ENCODE assay signal across 26 cellular contexts in genomic region chr1:43272576-43273571, GRCh38. TPM values are rescaled to one million over a fixed set of nuclear protein-coding genes. Genes with fewer than 3 reads are reported as not detected.
DNase-seq lines count a peak whose midpoint lies in the region; FAIRE-seq and TF ChIP-seq lines count a peak whose summit lies in the region.
"Had no signal": no experiment of that assay in that cellular context is flagged by ENCODE, and none has a peak within 500 bp of the region (broad histone marks: within the 10 kb centered on the region; RNA-seq: fewer than 3 reads in every experiment).

No MANE protein-coding gene starts in this region.

- H3K9me3 ChIP-seq in endodermal cell (ENCODE audit: control insufficient read depth, low read length) (no peaks in the 10 kb centered on the region), A673 (ENCODE audit: low read depth, low read length, poor library complexity, severe bottlenecking) (no peaks in the 10 kb centered on the region)
- H3K9me3 ChIP-seq: SJSA1, tibial nerve had no signal

- H3K4me1 ChIP-seq in endodermal cell (ENCODE audit: control insufficient read depth, insufficient read depth, low read length) (no peaks in the 10 kb centered on the region), A673 (ENCODE audit: insufficient read depth, low read length, poor library complexity, severe bottlenecking) (peaks cover 10% of the 10 kb centered on the region)
- H3K4me1 ChIP-seq: SJSA1 had no signal

- no peak overlapping the region for H3K27ac Mint-ChIP-seq in endodermal cell
- H3K27ac Mint-ChIP-seq in activated T-helper 2 cell treated with anti-CD3 and anti-CD28 coated beads, Interferon-gamma antibody, Interleukin-2, Interleukin-4, amounts not matched to agents 10 μg/mL and 5 μg/mL and 100 μg/mL, durations not matched to agents 14 hours and 24 hours and 36 hours, result no peak overlapping the region
- H3K27ac Mint-ChIP-seq: activated CD4-positive, alpha-beta memory T cell treated with anti-CD3 and anti-CD28 coated beads for 36 hours; CD4-positive, alpha-beta T cell; memory B cell; stimulated activated naive CD8-positive, alpha-beta T cell treated with anti-CD3 and anti-CD28 coated beads, Interleukin-15, Interleukin-2, amounts not matched to agents 100 ng/mL and 50 ng/mL, for 24 hours; T-cell had no signal

- POLR2A ChIA-PET in A673 (lab: Charles Lee; ENCODE audit: low non-redundant PET), result no interaction called here

- H3K9me3 Mint-ChIP-seq in endodermal cell, result no peaks in the 10 kb centered on the region
- H3K9me3 Mint-ChIP-seq in activated T-helper 2 cell treated with anti-CD3 and anti-CD28 coated beads, Interferon-gamma antibody, Interleukin-2, Interleukin-4, amounts not matched to agents 10 μg/mL and 5 μg/mL and 100 μg/mL, durations not matched to agents 14 hours and 24 hours and 36 hours, result peaks cover 13% of the 10 kb centered on the region
- H3K9me3 Mint-ChIP-seq: memory B cell, T-cell had no signal

- H3K9ac ChIP-seq in endodermal cell (ENCODE audit: extremely low read depth, low read length, poor library complexity, severe bottlenecking), result no peak overlapping the region

- peaks cover 3% of the 10 kb centered on the region for H3K27me3 Mint-ChIP-seq in endodermal cell (ENCODE audit: insufficient read depth)
- H3K27me3 Mint-ChIP-seq in activated T-helper 2 cell treated with anti-CD3 and anti-CD28 coated beads, Interferon-gamma antibody, Interleukin-2, Interleukin-4, amounts not matched to agents 10 μg/mL and 5 μg/mL and 100 μg/mL, durations not matched to agents 14 hours and 24 hours and 36 hours (ENCODE audit: low read depth), result peaks cover 7% of the 10 kb centered on the region

- 94 to 95% methylated on average over 43 to 46 of the region's 46 CpGs for WGBS in endodermal cell (ENCODE audit: insufficient coverage in 1 of 2, insufficient read length in 1 of 2), 2 experiments

- FAIRE-seq in urothelium cell line (lab: Jason Lieb, UNC), result peak; percentile 79
- FAIRE-seq: GM12891, HTR-8/SVneo had no signal

- no peak overlapping the region for H3K4me3 ChIP-seq in endodermal cell (ENCODE audit: low read length)
- H3K4me3 ChIP-seq in A673 (ENCODE audit: low read depth, low read length, poor library complexity, severe bottlenecking), result no peak overlapping the region
- H3K4me3 ChIP-seq: SJSA1, skin epidermis, tibial nerve had no signal

- H3K27me3 ChIP-seq in endodermal cell (ENCODE audit: control insufficient read depth, insufficient read depth, low read length, poor library complexity, severe bottlenecking), result no peaks in the 10 kb centered on the region
- no peaks in the 10 kb centered on the region for H3K27me3 ChIP-seq in A673 (replicated peaks; ENCODE audit: insufficient read depth, low read depth, low read length, poor library complexity)
- H3K27me3 ChIP-seq: SJSA1 had no signal

- intact Hi-C loops in posterior vena cava (cut with DNase I), result no loop called here
- intact Hi-C loops in activated T-helper 2 cell treated with anti-CD3 and anti-CD28 coated beads, Interferon-gamma antibody, Interleukin-2, Interleukin-4, amounts not matched to agents 10 μg/mL and 5 μg/mL and 100 μg/mL, durations not matched to agents 14 hours and 24 hours and 36 hours (cut with micrococcal nuclease), result no loop called here
- intact Hi-C loops in A673 (cut with micrococcal nuclease; ENCODE audit: unreplicated experiment), result no loop called here

- no TSS peak for BruUV-seq in A673 (replicated peaks; lab: Mats Ljungman, UMichigan)

- no peak for TF ChIP-seq CTCF in endodermal cell (conservative IDR thresholded peaks at IDR 0.05)
- no peak for TF ChIP-seq CTCF in A673 (conservative IDR thresholded peaks at IDR 0.05; ENCODE audit: low read depth, low read length)

- no peak overlapping the region for H3K4me3 Mint-ChIP-seq in endodermal cell
- H3K4me3 Mint-ChIP-seq in activated T-helper 2 cell treated with anti-CD3 and anti-CD28 coated beads, Interferon-gamma antibody, Interleukin-2, Interleukin-4, amounts not matched to agents 10 μg/mL and 5 μg/mL and 100 μg/mL, durations not matched to agents 14 hours and 24 hours and 36 hours (ENCODE audit: low read depth), result no peak overlapping the region
- H3K4me3 Mint-ChIP-seq: activated CD4-positive, alpha-beta memory T cell treated with anti-CD3 and anti-CD28 coated beads for 36 hours; CD4-positive, alpha-beta T cell; memory B cell; stimulated activated naive CD8-positive, alpha-beta T cell treated with anti-CD3 and anti-CD28 coated beads, Interleukin-15, Interleukin-2, amounts not matched to agents 100 ng/mL and 50 ng/mL, for 24 hours; T-cell had no signal

- peaks cover 27% of the 10 kb centered on the region for H3K4me1 Mint-ChIP-seq in endodermal cell
- peaks cover 22% of the 10 kb centered on the region for H3K4me1 Mint-ChIP-seq in activated T-helper 2 cell treated with anti-CD3 and anti-CD28 coated beads, Interferon-gamma antibody, Interleukin-2, Interleukin-4, amounts not matched to agents 10 μg/mL and 5 μg/mL and 100 μg/mL, durations not matched to agents 14 hours and 24 hours and 36 hours (ENCODE audit: low read depth)

- H3K36me3 Mint-ChIP-seq in endodermal cell (ENCODE audit: low read depth), result peaks cover 15% of the 10 kb centered on the region
- peaks cover 7% of the 10 kb centered on the region for H3K36me3 Mint-ChIP-seq in activated T-helper 2 cell treated with anti-CD3 and anti-CD28 coated beads, Interferon-gamma antibody, Interleukin-2, Interleukin-4, amounts not matched to agents 10 μg/mL and 5 μg/mL and 100 μg/mL, durations not matched to agents 14 hours and 24 hours and 36 hours (ENCODE audit: low read depth)
- H3K36me3 Mint-ChIP-seq: memory B cell had no signal

- peak; percentile 57 for DNase-seq in activated effector memory CD4-positive, alpha-beta T cell treated with anti-CD3 and anti-CD28 coated beads, Interleukin-2, amount 50 U/mL, for 16 hours
- no peak for DNase-seq in activated effector memory CD4-positive, alpha-beta T cell treated with Interleukin-2 at 50 U/mL for 16 hours
- DNase-seq in endodermal cell (peak; percentile 21), posterior vena cava (ENCODE audit: low spot score) (peak; percentile 58), urothelium cell line (ENCODE audit: low spot score) (no peak), OCI-M1 (lab: John Stamatoyannopoulos, UW) (no peak), A673 (ENCODE audit: low spot score) (no peak)
- no peak for DNase-seq in activated T-helper 2 cell treated with anti-CD3 and anti-CD28 coated beads, Interferon-gamma antibody, Interleukin-2, Interleukin-4, amounts not matched to agents 10 μg/mL and 5 μg/mL and 100 μg/mL, durations not matched to agents 14 hours and 24 hours and 36 hours (ENCODE audit: low spot score)
- DNase-seq: activated CD4-positive, alpha-beta memory T cell treated with anti-CD3 and anti-CD28 coated beads for 36 hours; CD4-positive, alpha-beta T cell; effector CD8-positive, alpha-beta T cell; EL; left cardiac atrium; NCI-H1436 treated with DMSO at 0.1 percent for 48 hours; NCI-H774; T-cell had no signal

- H3K36me3 ChIP-seq in endodermal cell (ENCODE audit: control insufficient read depth, insufficient read depth, low read length), result no peaks in the 10 kb centered on the region
- H3K36me3 ChIP-seq in A673 (ENCODE audit: insufficient read depth, low read length, poor library complexity, severe bottlenecking), result no peaks in the 10 kb centered on the region
- H3K36me3 ChIP-seq: SJSA1, tibial nerve had no signal

- no peak overlapping the region for H3K27ac ChIP-seq in endodermal cell (ENCODE audit: low read depth, low read length)
- H3K27ac ChIP-seq in A673 (ENCODE audit: low read depth, low read length, poor library complexity, severe bottlenecking), result no peak overlapping the region
- H3K27ac ChIP-seq: 22Rv1, SJSA1, tibial nerve had no signal

- CTCF ChIA-PET in A673 (lab: Charles Lee), result no interaction called here

RNA-seq across cellular contexts. Expression of gene TMEM125, which starts 3.1 kb away (rescaled TPM):
- 10 to 100 TPM; 11.7 to 16.6 TPM for total RNA-seq in endodermal cell
- polyA plus RNA-seq in endodermal cell (2013, experiment 1 of 2), result 1.1 TPM
- 0.70 TPM for polyA plus RNA-seq in endodermal cell (2013, experiment 2 of 2)
- total RNA-seq in posterior vena cava, result under 1 TPM in 1 of 2 donors, not detected in 1; 0.29 TPM
- total RNA-seq in activated T-helper 2 cell treated with anti-CD3 and anti-CD28 coated beads, Interferon-gamma antibody, Interleukin-2, Interleukin-4, amounts not matched to agents 10 μg/mL and 5 μg/mL and 100 μg/mL, durations not matched to agents 14 hours and 24 hours and 36 hours, result not detected in 2 replicates
- total RNA-seq in A673 (2021), result not detected in 2 replicates
- total RNA-seq: CD4-positive, alpha-beta T cell; RPMI7951; SJSA1 had no signal

RNA-seq across cellular contexts. Expression of gene C1orf210, which starts 12.5 kb away (rescaled TPM):
- total RNA-seq in endodermal cell, result 10 to 100 TPM in 1 of 2 donors, 1 to 10 TPM in 1; 9.7 to 17.9 TPM
- 1.9 TPM for polyA plus RNA-seq in endodermal cell (2013, experiment 1 of 2)
- 1.8 TPM for polyA plus RNA-seq in endodermal cell (2013, experiment 2 of 2)
- not detected for total RNA-seq in posterior vena cava
- not detected in 2 replicates for total RNA-seq in activated T-helper 2 cell treated with anti-CD3 and anti-CD28 coated beads, Interferon-gamma antibody, Interleukin-2, Interleukin-4, amounts not matched to agents 10 μg/mL and 5 μg/mL and 100 μg/mL, durations not matched to agents 14 hours and 24 hours and 36 hours
- total RNA-seq in A673 (2021), result not detected in 2 replicates
- total RNA-seq: activated CD4-positive, alpha-beta memory T cell treated with anti-CD3 and anti-CD28 coated beads for 36 hours; CD4-positive, alpha-beta T cell; cerebellum; left cardiac atrium; RPMI7951; SJSA1; tibial nerve had no signal

RNA-seq across cellular contexts. Expression of gene TIE1, which starts 27.9 kb away (rescaled TPM):
- total RNA-seq in endodermal cell (under 1 TPM; 0.40 to 0.99 TPM), posterior vena cava (10 to 100 TPM; 32.5 to 46.6 TPM), A673 (2021) (not detected in 2 replicates)
- 1.2 TPM for polyA plus RNA-seq in endodermal cell (2013, experiment 1 of 2)
- polyA plus RNA-seq in endodermal cell (2013, experiment 2 of 2), result 1.7 TPM
- 2.9 and 3.1 TPM in 2 replicates for total RNA-seq in activated T-helper 2 cell treated with anti-CD3 and anti-CD28 coated beads, Interferon-gamma antibody, Interleukin-2, Interleukin-4, amounts not matched to agents 10 μg/mL and 5 μg/mL and 100 μg/mL, durations not matched to agents 14 hours and 24 hours and 36 hours
- total RNA-seq: activated CD4-positive, alpha-beta memory T cell treated with anti-CD3 and anti-CD28 coated beads for 36 hours; CD4-positive, alpha-beta T cell had no signal

Comparison
In these comparisons a context has a peak if more than half of its experiments do, and no peak if none do; other contexts are left out.
1. DNase-seq: peak in activated effector memory CD4-positive, alpha-beta T cell treated with anti-CD3 and anti-CD28 coated beads, Interleukin-2, amount 50 U/mL, for 16 hours (single experiment), endodermal cell (single experiment) and posterior vena cava (single experiment); none in activated effector memory CD4-positive, alpha-beta T cell treated with Interleukin-2 at 50 U/mL for 16 hours (single experiment), urothelium cell line (single experiment), OCI-M1 (single experiment), activated T-helper 2 cell treated with anti-CD3 and anti-CD28 coated beads, Interferon-gamma antibody, Interleukin-2, Interleukin-4, amounts not matched to agents 10 μg/mL and 5 μg/mL and 100 μg/mL, durations not matched to agents 14 hours and 24 hours and 36 hours (single experiment) and A673 (single experiment).
2. RNA of gene TMEM125, which starts 3.1 kb away (total RNA-seq): 11.7 to 16.6 TPM in endodermal cell; 0.29 TPM in posterior vena cava, not detected in activated T-helper 2 cell treated with anti-CD3 and anti-CD28 coated beads, Interferon-gamma antibody, Interleukin-2, Interleukin-4, amounts not matched to agents 10 μg/mL and 5 μg/mL and 100 μg/mL, durations not matched to agents 14 hours and 24 hours and 36 hours and not detected in A673; every median in the first group is over 4 times any median in the second.
3. RNA of gene C1orf210, which starts 12.5 kb away (total RNA-seq): 9.7 to 17.9 TPM in endodermal cell; not detected in posterior vena cava, not detected in activated T-helper 2 cell treated with anti-CD3 and anti-CD28 coated beads, Interferon-gamma antibody, Interleukin-2, Interleukin-4, amounts not matched to agents 10 μg/mL and 5 μg/mL and 100 μg/mL, durations not matched to agents 14 hours and 24 hours and 36 hours and not detected in A673; every median in the first group is over 10 times any median in the second.